In the genomic region with DNA sequence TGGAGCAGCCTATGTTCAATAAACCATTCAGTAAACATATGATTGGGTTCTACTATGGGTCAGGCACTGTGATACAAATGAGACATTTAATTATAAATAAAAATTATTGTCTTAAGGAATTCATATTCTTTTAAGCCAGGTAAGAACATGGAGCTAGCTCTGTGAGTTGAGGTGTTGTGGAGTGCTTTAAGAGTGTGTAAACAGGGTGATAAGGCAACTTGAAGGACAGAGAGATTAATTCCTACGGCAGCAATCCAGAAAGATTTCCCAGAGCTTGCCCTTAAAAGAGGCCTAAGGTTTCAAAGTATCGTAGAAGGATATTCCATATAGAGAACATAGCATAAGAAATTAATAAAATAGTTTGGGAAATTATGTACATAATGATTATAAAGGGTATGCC, we compare ENCODE assay signal across 27 cellular contexts.
"Had no signal": no experiment of that assay in that cellular context is flagged by ENCODE, and none has a peak within 500 bp of the region (broad histone marks: within the 10 kb centered on the region; RNA-seq: fewer than 3 reads in every experiment).

No MANE protein-coding gene starts in this region.

- H3K36me3 Mint-ChIP-seq: stimulated activated effector memory CD8-positive, alpha-beta T cell treated with anti-CD3 and anti-CD28 coated beads, Interleukin-12 subunit alpha, Interleukin-12 subunit beta, amount 100 ng/mL, for 72 hours; stimulated activated memory B cell treated with anti-CD40 and anti-IgM and Interleukin-4, amounts not matched to agents 10 μg/mL and 1 μg/mL and 100 μg/mL, for 72 hours; stimulated activated naive B cell treated with anti-CD40 and anti-IgM and Interleukin-4, amounts not matched to agents 10 μg/mL and 1 μg/mL and 100 μg/mL, for 72 hours; type B pancreatic cell had no signal

- DNase-seq: stimulated activated CD4-positive, alpha-beta T cell treated with anti-CD3 and anti-CD28 coated beads, Interleukin-2, amount 100 ng/mL, for 48 hours; stimulated activated CD4-positive, alpha-beta T cell treated with anti-CD3 and anti-CD28 coated beads, Interleukin-4, amount 100 ng/mL, for 1 hour; stimulated activated CD4-positive, alpha-beta T cell treated with anti-CD3 and anti-CD28 coated beads, Interleukin-4, amount 100 ng/mL, for 24 hours; stimulated activated CD4-positive, alpha-beta T cell treated with anti-CD3 and anti-CD28 coated beads, Interleukin-4, amount 100 ng/mL, for 4 hours; stimulated activated CD8-positive, alpha-beta memory T cell treated with anti-CD3 and anti-CD28 coated beads, Interleukin-4, amount 100 ng/mL, for 48 hours; stimulated activated naive B cell treated with anti-CD40 and anti-IgM and Interleukin-4, amounts not matched to agents 10 μg/mL and 1 μg/mL and 100 μg/mL, for 72 hours; stimulated activated naive CD4-positive, alpha-beta T cell; stimulated activated naive CD4-positive, alpha-beta T cell treated with Interleukin-2 at 50 U/mL for 16 hours; stimulated activated naive CD8-positive, alpha-beta T cell treated with anti-CD3 and anti-CD28 coated beads, Interleukin-15, amount 100 ng/mL, for 72 hours; stimulated activated naive CD8-positive, alpha-beta T cell treated with anti-CD3 and anti-CD28 coated beads, Interleukin-15, Interleukin-2, amounts not matched to agents 100 U/mL and 50 U/mL, for 24 hours; stomach; substantia nigra; testis; thyroid gland; tibial artery; transverse colon; trophoblast cell; upper lobe of left lung; uterus had no signal

- H3K4me1 ChIP-seq: stomach, suprapubic skin, testis, thyroid gland, tibial artery, tibial nerve, transverse colon, upper lobe of left lung, uterus, vagina had no signal

- H3K9me3 ChIP-seq: stomach, suprapubic skin, testis, thoracic aorta, thyroid gland, tibial artery, tibial nerve, transverse colon, upper lobe of left lung, uterus, vagina had no signal

- H3K27me3 ChIP-seq: stomach, suprapubic skin, testis, thyroid gland, tibial artery, tibial nerve, transverse colon, upper lobe of left lung, uterus, vagina had no signal

- H3K36me3 ChIP-seq: stomach, suprapubic skin, thoracic aorta, thyroid gland, tibial artery, tibial nerve, transverse colon, upper lobe of left lung, uterus, vagina had no signal

- H3K27ac ChIP-seq: stomach, suprapubic skin, testis, thoracic aorta, thyroid gland, tibial artery, tibial nerve, transverse colon, upper lobe of left lung, uterus, vagina had no signal

- ATAC-seq: stimulated activated effector memory CD8-positive, alpha-beta T cell treated with anti-CD3 and anti-CD28 coated beads, Interleukin-12 subunit alpha, Interleukin-12 subunit beta, amount 100 ng/mL, for 72 hours; stimulated activated memory B cell treated with anti-CD40 and anti-IgM and Interleukin-4, amounts not matched to agents 10 μg/mL and 1 μg/mL and 100 μg/mL, for 72 hours; stimulated activated naive B cell treated with anti-CD40 and anti-IgM and Interleukin-4, amounts not matched to agents 10 μg/mL and 1 μg/mL and 100 μg/mL, for 72 hours; stimulated activated naive CD8-positive, alpha-beta T cell treated with anti-CD3 and anti-CD28 coated beads, Interleukin-15, amount 100 ng/mL, for 72 hours; stimulated activated naive CD8-positive, alpha-beta T cell treated with anti-CD3 and anti-CD28 coated beads, Interleukin-15, Interleukin-2, amounts not matched to agents 100 U/mL and 50 U/mL, for 24 hours had no signal

- H3K27me3 Mint-ChIP-seq: stimulated activated memory B cell treated with anti-CD40 and anti-IgM and Interleukin-4, amounts not matched to agents 10 μg/mL and 1 μg/mL and 100 μg/mL, for 72 hours; stimulated activated naive B cell treated with anti-CD40 and anti-IgM and Interleukin-4, amounts not matched to agents 10 μg/mL and 1 μg/mL and 100 μg/mL, for 72 hours; stimulated activated naive CD8-positive, alpha-beta T cell treated with anti-CD3 and anti-CD28 coated beads, Interleukin-15, amount 100 ng/mL, for 72 hours; stimulated activated naive CD8-positive, alpha-beta T cell treated with anti-CD3 and anti-CD28 coated beads, Interleukin-15, Interleukin-2, amounts not matched to agents 100 ng/mL and 50 ng/mL, for 24 hours; type B pancreatic cell had no signal

- H3K4me1 Mint-ChIP-seq: stimulated activated effector memory CD8-positive, alpha-beta T cell treated with anti-CD3 and anti-CD28 coated beads, Interleukin-12 subunit alpha, Interleukin-12 subunit beta, amount 100 ng/mL, for 72 hours; stimulated activated memory B cell treated with anti-CD40 and anti-IgM and Interleukin-4, amounts not matched to agents 10 μg/mL and 1 μg/mL and 100 μg/mL, for 72 hours; stimulated activated naive B cell treated with anti-CD40 and anti-IgM and Interleukin-4, amounts not matched to agents 10 μg/mL and 1 μg/mL and 100 μg/mL, for 72 hours; stimulated activated naive CD8-positive, alpha-beta T cell treated with anti-CD3 and anti-CD28 coated beads, Interleukin-15, amount 100 ng/mL, for 72 hours had no signal

- H3K4me3 Mint-ChIP-seq: stimulated activated effector memory CD8-positive, alpha-beta T cell treated with anti-CD3 and anti-CD28 coated beads, Interleukin-12 subunit alpha, Interleukin-12 subunit beta, amount 100 ng/mL, for 72 hours; stimulated activated memory B cell treated with anti-CD40 and anti-IgM and Interleukin-4, amounts not matched to agents 10 μg/mL and 1 μg/mL and 100 μg/mL, for 72 hours; stimulated activated naive B cell treated with anti-CD40 and anti-IgM and Interleukin-4, amounts not matched to agents 10 μg/mL and 1 μg/mL and 100 μg/mL, for 72 hours; stimulated activated naive CD8-positive, alpha-beta T cell treated with anti-CD3 and anti-CD28 coated beads, Interleukin-15, amount 100 ng/mL, for 72 hours; stimulated activated naive CD8-positive, alpha-beta T cell treated with anti-CD3 and anti-CD28 coated beads, Interleukin-15, Interleukin-2, amounts not matched to agents 100 ng/mL and 50 ng/mL, for 24 hours; type B pancreatic cell had no signal

- H3K9me3 Mint-ChIP-seq: stimulated activated memory B cell treated with anti-CD40 and anti-IgM and Interleukin-4, amounts not matched to agents 10 μg/mL and 1 μg/mL and 100 μg/mL, for 72 hours; type B pancreatic cell had no signal

- H3K4me3 ChIP-seq: stomach, suprapubic skin, testis, thoracic aorta, thyroid gland, tibial artery, tibial nerve, transverse colon, upper lobe of left lung, uterus, vagina had no signal

- H3K27ac Mint-ChIP-seq: stimulated activated effector memory CD8-positive, alpha-beta T cell treated with anti-CD3 and anti-CD28 coated beads, Interleukin-12 subunit alpha, Interleukin-12 subunit beta, amount 100 ng/mL, for 72 hours; stimulated activated memory B cell treated with anti-CD40 and anti-IgM and Interleukin-4, amounts not matched to agents 10 μg/mL and 1 μg/mL and 100 μg/mL, for 72 hours; stimulated activated naive B cell treated with anti-CD40 and anti-IgM and Interleukin-4, amounts not matched to agents 10 μg/mL and 1 μg/mL and 100 μg/mL, for 72 hours; stimulated activated naive CD8-positive, alpha-beta T cell treated with anti-CD3 and anti-CD28 coated beads, Interleukin-15, amount 100 ng/mL, for 72 hours; stimulated activated naive CD8-positive, alpha-beta T cell treated with anti-CD3 and anti-CD28 coated beads, Interleukin-15, Interleukin-2, amounts not matched to agents 100 ng/mL and 50 ng/mL, for 24 hours; type B pancreatic cell had no signal
